In genomic region chr15:44801368-44801767, GRCh38 we compare ENCODE assay signal across 3 cellular contexts.
TF ChIP-seq lines count a peak whose summit lies in the region.

No MANE protein-coding gene starts in this region.

TF ChIP-seq in IMR-90, 13 proteins besides CTCF, POLR2A, EP300 and RAD21:
- TF ChIP-seq SMC3 (IDR thresholded peaks at IDR 0.05; ENCODE audit: low read depth, low read length) (no peak), CEBPB (IDR thresholded peaks at IDR 0.05; ENCODE audit: low read depth, low read length) (peak; percentile 87)

TF ChIP-seq in K562, 482 proteins besides CTCF, POLR2A, EP300 and RAD21:
- TF ChIP-seq KAT7 (CRISPR knock-in tag; IDR thresholded peaks at IDR 0.05; ENCODE audit: borderline replicate concordance) (no peak), CEBPG (CRISPR knock-in tag; IDR thresholded peaks at IDR 0.05) (peak; percentile 65), CEBPG (tag; conservative IDR thresholded peaks at IDR 0.05 in 1 of 2, IDR thresholded peaks at IDR 0.05 in 1 of 2) (peak; percentile 82 to 88), DACH1 (IDR thresholded peaks at IDR 0.05; ENCODE audit: partially characterized antibody) (peak; percentile 7), BRD9 (IDR thresholded peaks at IDR 0.05; ENCODE audit: low read depth, partially characterized antibody) (no peak), TBL1XR1 (IDR thresholded peaks at IDR 0.05; ENCODE audit: low read length in 2 of 2) (no peak), GATAD2A (IDR thresholded peaks at IDR 0.05) (no peak), ZBTB40 (IDR thresholded peaks at IDR 0.05) (no peak), ZBTB40 (CRISPR knock-in tag; IDR thresholded peaks at IDR 0.05) (no peak), TRIM24 (IDR thresholded peaks at IDR 0.05) (peak; percentile 26 to 57; a peak in 2 of 4 replicates), HDAC1 (IDR thresholded peaks at IDR 0.05) (no peak), SIX5 (IDR thresholded peaks at IDR 0.05; ENCODE audit: borderline replicate concordance in 1 of 2, insufficient read depth in 1 of 2, low read depth in 1 of 2, low read length in 2 of 2) (no peak), CEBPB (tag; IDR thresholded peaks at IDR 0.05) (peak; percentile 97), ARHGAP35 (IDR thresholded peaks at IDR 0.05; ENCODE audit: partially characterized antibody) (no peak)

TF ChIP-seq in HepG2, 621 proteins besides CTCF, POLR2A, EP300 and RAD21:
- TF ChIP-seq, protein P1, sequence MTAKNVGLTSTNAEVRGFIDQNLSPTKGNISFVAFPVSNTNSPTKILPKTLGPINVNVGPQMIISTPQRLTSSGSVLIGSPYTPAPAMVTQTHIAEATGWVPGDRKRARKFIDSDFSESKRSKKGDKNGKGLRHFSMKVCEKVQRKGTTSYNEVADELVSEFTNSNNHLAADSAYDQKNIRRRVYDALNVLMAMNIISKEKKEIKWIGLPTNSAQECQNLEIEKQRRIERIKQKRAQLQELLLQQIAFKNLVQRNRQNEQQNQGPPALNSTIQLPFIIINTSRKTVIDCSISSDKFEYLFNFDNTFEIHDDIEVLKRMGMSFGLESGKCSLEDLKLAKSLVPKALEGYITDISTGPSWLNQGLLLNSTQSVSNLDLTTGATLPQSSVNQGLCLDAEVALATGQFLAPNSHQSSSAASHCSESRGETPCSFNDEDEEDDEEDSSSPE (CRISPR knock-in tag; IDR thresholded peaks at IDR 0.05) = no peak
- TF ChIP-seq GATAD2A (CRISPR knock-in tag; IDR thresholded peaks at IDR 0.05) = peak; percentile 64
- TF ChIP-seq ZNF569 (CRISPR knock-in tag; IDR thresholded peaks at IDR 0.05; ENCODE audit: borderline replicate concordance) = no peak
- TF ChIP-seq ZKSCAN1 (IDR thresholded peaks at IDR 0.05; ENCODE audit: low read length) = no peak
- peak; percentile 97 for TF ChIP-seq CEBPB (IDR thresholded peaks at IDR 0.05; ENCODE audit: borderline replicate concordance, low read depth, low read length)
- no peak for TF ChIP-seq ZNF431 (CRISPR knock-in tag; IDR thresholded peaks at IDR 0.05; ENCODE audit: borderline replicate concordance, low read depth)
- peak; percentile 39; the same call in 1 of the 2 replicates for TF ChIP-seq FOXA3 (CRISPR knock-in tag; IDR thresholded peaks at IDR 0.05)
- no peak for TF ChIP-seq MXD4 (CRISPR knock-in tag; IDR thresholded peaks at IDR 0.05)
- TF ChIP-seq ZNF20 (CRISPR knock-in tag; IDR thresholded peaks at IDR 0.05) = no peak
- TF ChIP-seq BRCA1 (CRISPR knock-in tag; IDR thresholded peaks at IDR 0.05) = no peak
- peak; percentile 50; the same call in 1 of the 2 replicates for TF ChIP-seq HMG20A (CRISPR knock-in tag; IDR thresholded peaks at IDR 0.05; ENCODE audit: borderline replicate concordance)
- TF ChIP-seq, protein P2, sequence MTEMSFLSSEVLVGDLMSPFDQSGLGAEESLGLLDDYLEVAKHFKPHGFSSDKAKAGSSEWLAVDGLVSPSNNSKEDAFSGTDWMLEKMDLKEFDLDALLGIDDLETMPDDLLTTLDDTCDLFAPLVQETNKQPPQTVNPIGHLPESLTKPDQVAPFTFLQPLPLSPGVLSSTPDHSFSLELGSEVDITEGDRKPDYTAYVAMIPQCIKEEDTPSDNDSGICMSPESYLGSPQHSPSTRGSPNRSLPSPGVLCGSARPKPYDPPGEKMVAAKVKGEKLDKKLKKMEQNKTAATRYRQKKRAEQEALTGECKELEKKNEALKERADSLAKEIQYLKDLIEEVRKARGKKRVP (CRISPR knock-in tag; IDR thresholded peaks at IDR 0.05) = peak in 1 of 2 experiments; percentile 64; a peak in 2 of 4 replicates
- TF ChIP-seq ZFP36L2 (CRISPR knock-in tag; IDR thresholded peaks at IDR 0.05) = no peak
- TF ChIP-seq CEBPG (CRISPR knock-in tag; IDR thresholded peaks at IDR 0.05) = peak; percentile 91
- no peak for TF ChIP-seq NONO (IDR thresholded peaks at IDR 0.05)
- no peak for TF ChIP-seq NONO (CRISPR knock-in tag; conservative IDR thresholded peaks at IDR 0.05)
- TF ChIP-seq ZSCAN30 (CRISPR knock-in tag; IDR thresholded peaks at IDR 0.05) = no peak
- TF ChIP-seq SMC3 (IDR thresholded peaks at IDR 0.05; ENCODE audit: low read length) = peak; percentile 6; the same call in 1 of the 2 replicates
- TF ChIP-seq CREM (IDR thresholded peaks at IDR 0.05) = no peak
- no peak for TF ChIP-seq CREM (CRISPR knock-in tag; IDR thresholded peaks at IDR 0.05)
- TF ChIP-seq BCL6 (CRISPR knock-in tag; IDR thresholded peaks at IDR 0.05) = peak; percentile 63
- 0 out of 2 replicates have a peak, but pooled peaks have one; percentile 42 for TF ChIP-seq ZNF644 (CRISPR knock-in tag; IDR thresholded peaks at IDR 0.05; ENCODE audit: low read depth)
- TF ChIP-seq PLRG1 (conservative IDR thresholded peaks at IDR 0.05) = no peak
- peak; percentile 81; the same call in 1 of the 2 replicates for TF ChIP-seq ZNF281 (CRISPR knock-in tag; IDR thresholded peaks at IDR 0.05; ENCODE audit: borderline replicate concordance)
- no peak for TF ChIP-seq ZFYVE20 (CRISPR knock-in tag; IDR thresholded peaks at IDR 0.05; ENCODE audit: borderline replicate concordance, low read depth)
